ENCODE assay signal across 8 cellular contexts in genomic region chr12:133080051-133080618, GRCh38. TPM values are rescaled to one million over a fixed set of nuclear protein-coding genes. Genes with fewer than 3 reads are reported as not detected.
A peak's percentile ranks its signal among the peaks of the same experiment; 100 is the strongest.
DNase-seq lines count a peak whose midpoint lies in the region; ATAC-seq, FAIRE-seq and TF ChIP-seq lines count a peak whose summit lies in the region.

No MANE protein-coding gene starts in this region.

- intact Hi-C loops in aorta (cut with DNase I) = loop anchor here (1.0 to 2.0 kb wide), 4 partner anchors 43 to 101 kb away; partner anchors contain the start of genes ZNF10 (in 1 of the 2), ZNF26 (in 1 of the 2), ZNF268 (in 1 of the 2) and ZNF84 (in 1 of the 2)

- H3K4me1 ChIP-seq in astrocyte (ENCODE audit: insufficient read depth, low read length) (no peaks in the 10 kb centered on the region), aorta (ENCODE audit: control insufficient read depth in 1 of 2, insufficient read depth in 2 of 2, low read length in 2 of 2) (no peaks in the 10 kb centered on the region)

- H4K20me1 ChIP-seq in astrocyte (ENCODE audit: insufficient read depth, low read length) = no peaks in the 10 kb centered on the region

- H3K27ac Mint-ChIP-seq in T-helper 2 cell treated with Interferon-gamma antibody and Interleukin-4, amounts not matched to agents 5 μg/mL and 100 μg/mL, for 36 hours = no peak overlapping the region
- no peak overlapping the region for H3K27ac Mint-ChIP-seq in astrocyte (ENCODE audit: unreplicated experiment)

- H3K36me3 ChIP-seq in astrocyte (ENCODE audit: insufficient read depth, low read length) (peaks cover 25% of the 10 kb centered on the region), aorta (ENCODE audit: control insufficient read depth in 1 of 2, insufficient read depth in 2 of 2, low read length in 1 of 2) (peaks cover 3 to 8% of the 10 kb centered on the region in 2 donors)

- ATAC-seq in HG02870 (IDR thresholded peaks at IDR 0.05; ENCODE audit: unreplicated experiment) (peak; percentile 72), aorta (ENCODE audit: low FRiP score) (peak; percentile 98)

- TF ChIP-seq CTCF in GM13977 (IDR thresholded peaks at IDR 0.05; ENCODE audit: extremely low read depth, insufficient read depth, missing control alignments) = peak; percentile 23
- TF ChIP-seq CTCF in astrocyte (IDR thresholded peaks at IDR 0.05; ENCODE audit: insufficient read depth, low read depth, low read length) = no peak

- 0% methylated on average over 40 of the region's 40 CpGs for WGBS in aorta, 2 donors

- H3K27me3 ChIP-seq in astrocyte (ENCODE audit: insufficient read depth, low read length) (no peaks in the 10 kb centered on the region), aorta (ENCODE audit: control insufficient read depth in 1 of 2, insufficient read depth in 2 of 2, low read length in 1 of 2) (no peaks in the 10 kb centered on the region)

- peaks cover 51% of the 10 kb centered on the region for H3K9me3 Mint-ChIP-seq in T-helper 2 cell treated with Interferon-gamma antibody and Interleukin-4, amounts not matched to agents 5 μg/mL and 100 μg/mL, for 36 hours
- peaks cover 52% of the 10 kb centered on the region for H3K9me3 Mint-ChIP-seq in astrocyte (ENCODE audit: unreplicated experiment)

- in situ Hi-C loops in GM13977 (cut with MboI; ENCODE audit: low pct_unique_long_range_greater_than_20kb, low sequenced_read_pairs, unreplicated experiment) = no loop called here

- DNase-seq in GM13977 (ENCODE audit: low spot score) (peak; percentile 82), NCI-H1694 treated with DMSO at 0.1 percent for 48 hours (lab: John Stamatoyannopoulos, UW) (peak; percentile 97), astrocyte (ENCODE audit: low read depth) (peak; percentile 100), hepatic stellate cell (ENCODE audit: low spot score) (peak; percentile 81), putamen (ENCODE audit: low spot score) (peak; percentile 100), aorta (peak; percentile 99 to 100)
- DNase-seq in T-helper 2 cell treated with Interferon-gamma antibody and Interleukin-4, amounts not matched to agents 5 μg/mL and 100 μg/mL, for 36 hours (ENCODE audit: low spot score) = peak; percentile 95

- peak overlapping the region; percentile 78 for H2AFZ ChIP-seq in astrocyte (ENCODE audit: low read depth, low read length)

- no peak overlapping the region for H3K4me3 Mint-ChIP-seq in T-helper 2 cell treated with Interferon-gamma antibody and Interleukin-4, amounts not matched to agents 5 μg/mL and 100 μg/mL, for 36 hours
- H3K4me3 Mint-ChIP-seq in astrocyte (ENCODE audit: unreplicated experiment) = no peak overlapping the region

- H3K4me1 Mint-ChIP-seq in T-helper 2 cell treated with Interferon-gamma antibody and Interleukin-4, amounts not matched to agents 5 μg/mL and 100 μg/mL, for 36 hours (ENCODE audit: low read depth) = peaks cover 7% of the 10 kb centered on the region
- peaks cover 5% of the 10 kb centered on the region for H3K4me1 Mint-ChIP-seq in astrocyte (ENCODE audit: low read depth, unreplicated experiment)

- H3K4me2 ChIP-seq in astrocyte (ENCODE audit: low read length) = peak overlapping the region; percentile 89

- peaks cover 41% of the 10 kb centered on the region for H3K9me3 ChIP-seq in astrocyte (ENCODE audit: insufficient read depth, low read depth, low read length)
- peaks cover 17% of the 10 kb centered on the region for H3K9me3 ChIP-seq in aorta (ENCODE audit: control insufficient read depth, low read length)

- peak overlapping the region; percentile 77 for H3K4me3 ChIP-seq in astrocyte (ENCODE audit: insufficient read depth, low read depth, low read length)
- H3K4me3 ChIP-seq in aorta (ENCODE audit: low read length in 2 of 2) = peak overlapping the region; percentile 51 to 73

- H3K27ac ChIP-seq in astrocyte (ENCODE audit: low read depth, low read length) (peak overlapping the region; percentile 98), aorta (ENCODE audit: low read depth in 1 of 2, low read length in 2 of 2) (peak overlapping the region; percentile 53 to 67)

- no peaks in the 10 kb centered on the region for H3K27me3 Mint-ChIP-seq in T-helper 2 cell treated with Interferon-gamma antibody and Interleukin-4, amounts not matched to agents 5 μg/mL and 100 μg/mL, for 36 hours (ENCODE audit: low read depth)
- no peaks in the 10 kb centered on the region for H3K27me3 Mint-ChIP-seq in astrocyte (ENCODE audit: low read depth, unreplicated experiment)

- H3K36me3 Mint-ChIP-seq in T-helper 2 cell treated with Interferon-gamma antibody and Interleukin-4, amounts not matched to agents 5 μg/mL and 100 μg/mL, for 36 hours (ENCODE audit: low read depth) = peaks cover 49% of the 10 kb centered on the region
- peaks cover 45% of the 10 kb centered on the region for H3K36me3 Mint-ChIP-seq in astrocyte (ENCODE audit: low read depth, unreplicated experiment)

- H3K79me2 ChIP-seq in astrocyte (ENCODE audit: insufficient read depth, low read length) = peaks cover 25% of the 10 kb centered on the region

- peak; percentile 65 for FAIRE-seq in astrocyte (lab: Jason Lieb, UNC)

- H3K9ac ChIP-seq in astrocyte (ENCODE audit: low read length) = peak overlapping the region; percentile 93

RNA-seq across cellular contexts. Expression of gene ZNF140, which starts 0.6 kb away (rescaled TPM):
- 17.2 and 17.6 TPM in 2 replicates for total RNA-seq in astrocyte
- total RNA-seq in aorta = 10 to 100 TPM; 13.2 to 18.0 TPM
- 10 to 100 TPM in 1 of 2 donors, 1 to 10 TPM in 1; 9.8 to 15.3 TPM for polyA plus RNA-seq in aorta

RNA-seq across cellular contexts. Expression of gene ZNF84, which starts 42.8 kb away (rescaled TPM):
- total RNA-seq in astrocyte = 28.7 and 33.7 TPM in 2 replicates
- total RNA-seq in aorta = 10 to 100 TPM; 23.3 to 32.1 TPM
- polyA plus RNA-seq in aorta = 1 to 10 TPM; 9.1 to 9.5 TPM

RNA-seq across cellular contexts. Expression of gene ZNF891, which starts 49.9 kb away (rescaled TPM):
- total RNA-seq in astrocyte (1.2 TPM in 2 replicates), aorta (1 to 10 TPM; 3.5 to 4.9 TPM)
- polyA plus RNA-seq in aorta = 1 to 10 TPM in 1 of 2 donors, under 1 TPM in 1; 0.50 to 1.2 TPM

RNA-seq across cellular contexts. Expression of gene ZNF10, which starts 50.3 kb away (rescaled TPM):
- total RNA-seq in astrocyte (7.3 and 7.6 TPM in 2 replicates), aorta (10 to 100 TPM; 14.8 to 16.2 TPM)
- polyA plus RNA-seq in aorta = 10 to 100 TPM in 1 of 2 donors, 1 to 10 TPM in 1; 3.3 to 19.1 TPM

Comparison
In these comparisons a context has a peak if more than half of its experiments do, and no peak if none do; other contexts are left out.
1. Peak in every context shown above with its lines: DNase-seq, ATAC-seq, H3K4me3 ChIP-seq and H3K27ac ChIP-seq.